Comparison of ENCODE assay signal across 8 cellular contexts in genomic region chr12:75944097-75944904, GRCh38.
DNase-seq lines count a peak whose midpoint lies in the region; ATAC-seq, FAIRE-seq and TF ChIP-seq lines count a peak whose summit lies in the region.

No MANE protein-coding gene starts in this region.

- no TSS peak for BruUV-seq in GM12878 (replicated peaks; lab: Mats Ljungman, UMichigan)

- H2AFZ ChIP-seq in GM12878 (ENCODE audit: control insufficient read depth, low read depth, low read length): peak overlapping the region; percentile 52

- CTCF ChIA-PET in GM12878 (lab: Yijun Ruan, JAX): interaction anchor here (0.6 to 2.0 kb wide), 6 partner anchors 9 to 87 kb away, joined by 3 to 5 read pairs (median 3); partner anchors contain the start of gene PHLDA1

- whole genome bisulfite sequencing in GM12878 (ENCODE audit: insufficient coverage, insufficient replicate concordance, low lambda C conversion rate, missing lambda C conversion rate): 0% methylated on average over 1 of the region's 1 CpG
- WGBS in liver: 51% methylated on average over 1 of the region's 1 CpG

- in situ Hi-C loops in GM12878 (cut with MboI): no loop called here

- peak overlapping the region; percentile 60 for H3K4me2 ChIP-seq in GM12878 (ENCODE audit: control insufficient read depth, insufficient read depth)

- H3K4me1 ChIP-seq in GM12878 (ENCODE audit: control insufficient read depth, insufficient read depth, low read length) (peaks cover 18% of the 10 kb centered on the region), liver (ENCODE audit: control insufficient read depth in 4 of 4, insufficient read depth in 4 of 4, low read length in 3 of 4) (peaks cover 0 to 11% (median 6%) of the 10 kb centered on the region in 4 donors)

- H4K20me1 ChIP-seq in GM12878 (ENCODE audit: control insufficient read depth, insufficient read depth): no peaks in the 10 kb centered on the region

- no peak overlapping the region for H3K4me3 ChIP-seq in AG09309 (ENCODE audit: control insufficient read depth, low read depth, low read length)
- no peak overlapping the region for H3K4me3 ChIP-seq in GM12878
- H3K4me3 ChIP-seq in liver (ENCODE audit: low read depth in 1 of 3, low read length in 3 of 3): no peak overlapping the region

- peak; percentile 77 for FAIRE-seq in GM12878 (lab: Jason Lieb, UNC)

- TF ChIP-seq POLR2A in GM12878 (IDR thresholded peaks at IDR 0.05; ENCODE audit: low read depth, low read length): no peak

- H3K9me3 ChIP-seq in GM12878 (replicated peaks; ENCODE audit: control insufficient read depth, insufficient read depth, low read length) (no peaks in the 10 kb centered on the region; the same call in 2 of the 3 replicates), liver (ENCODE audit: control insufficient read depth in 4 of 4, low read length in 3 of 4) (no peaks in the 10 kb centered on the region)

- no peak overlapping the region for H3K9ac ChIP-seq in GM12878 (ENCODE audit: control insufficient read depth, insufficient read depth, low read length)
- H3K9ac ChIP-seq in liver (ENCODE audit: low read depth in 1 of 2, low read length in 2 of 2): peak overlapping the region in 1 of 2 donors; percentile 2

- TF ChIP-seq RAD21 in GM12878 (IDR thresholded peaks at IDR 0.05; ENCODE audit: insufficient read depth, low read depth, low read length): no peak
- TF ChIP-seq RAD21 in liver (IDR thresholded peaks at IDR 0.05): peak; percentile 58 to 67

- peak; percentile 76 for DNase-seq in AG09309 (ENCODE audit: low read depth)
- DNase-seq in NOMO-1 (lab: John Stamatoyannopoulos, UW; ENCODE audit: unreplicated experiment in 2 of 2): peak; percentile 69 to 89
- DNase-seq in GM12878 (ENCODE audit: low read depth, low spot score): peak; percentile 54
- no peak for DNase-seq in NCI-H1436 treated with DMSO at 0.1 percent for 48 hours (lab: John Stamatoyannopoulos, UW)
- no peak for DNase-seq in posterior cingulate gyrus

- TF ChIP-seq CTCF in AG09309 (IDR thresholded peaks at IDR 0.05; ENCODE audit: control insufficient read depth, insufficient read depth, low read depth, low read length, missing control alignments) (no peak), GM12878 (IDR thresholded peaks at IDR 0.05 in 2 of 3, conservative IDR thresholded peaks at IDR 0.05 in 1 of 3; ENCODE audit: control insufficient read depth in 2 of 3, extremely low read depth in 1 of 3, insufficient read depth in 1 of 3, low read depth in 3 of 3, low read length in 3 of 3) (no peak), liver (IDR thresholded peaks at IDR 0.05; ENCODE audit: low read depth, low read length, missing input control) (no peak)

- TF ChIP-seq EP300 in GM12878 (IDR thresholded peaks at IDR 0.05; ENCODE audit: borderline replicate concordance in 1 of 2, control insufficient read depth in 1 of 2, low read depth in 2 of 2, low read length in 2 of 2): 0 out of 4 replicates have a peak, but pooled peaks of 1 of the 2 experiments have one; percentile 24

- intact Hi-C loops in GM12878 (cut with micrococcal nuclease; ENCODE audit: unreplicated experiment) (loop anchor here (1.0 to 2.0 kb wide), 3 partner anchors 10 to 86 kb away; partner anchors contain the start of gene PHLDA1), posterior cingulate gyrus (cut with DNase I) (no loop called here)

- RAD21 ChIA-PET in GM12878 (lab: Charles Lee; ENCODE audit: unreplicated experiment): interaction anchor here (0.8 to 1.9 kb wide), 8 partner anchors 11 to 302 kb away, joined by 3 to 6 read pairs (median 6); partner anchors contain the start of gene PHLDA1

- SMC1A ChIA-PET in GM12878 (lab: Charles Lee; ENCODE audit: uncharacterized antibody, unreplicated experiment): interaction anchor here (0.6 to 6.1 kb wide), 13 partner anchors 10 to 384 kb away, joined by 3 to 44 read pairs (median 4); no protein-coding TSS in a partner anchor

- H3K27me3 ChIP-seq in GM12878 (replicated peaks in 1 of 2; ENCODE audit: control insufficient read depth in 2 of 2, insufficient read depth in 2 of 2, low read length in 1 of 2) (no peaks in the 10 kb centered on the region), liver (ENCODE audit: control insufficient read depth in 4 of 4, insufficient read depth in 4 of 4, low read length in 3 of 4) (no peaks in the 10 kb centered on the region)

- H3K27ac ChIP-seq in GM12878 (ENCODE audit: control insufficient read depth, insufficient read depth): peak overlapping the region; percentile 37
- peak overlapping the region; percentile 70 to 79 for H3K27ac ChIP-seq in liver (ENCODE audit: low read depth in 1 of 2, low read length in 2 of 2)

- no peaks in the 10 kb centered on the region for H3K79me2 ChIP-seq in GM12878 (ENCODE audit: control insufficient read depth, insufficient read depth, low read length)

- H3K36me3 ChIP-seq in GM12878 (ENCODE audit: control insufficient read depth in 2 of 2, insufficient read depth in 2 of 2, low read length in 1 of 2): no peaks in the 10 kb centered on the region
- no peaks in the 10 kb centered on the region for H3K36me3 ChIP-seq in liver (ENCODE audit: control insufficient read depth in 4 of 4, insufficient read depth in 3 of 4, low read depth in 1 of 4, low read length in 3 of 4)

- peak; percentile 82 for ATAC-seq in GM18520 (IDR thresholded peaks at IDR 0.05; ENCODE audit: unreplicated experiment)
- peak; percentile 96 for ATAC-seq in HG02973 (IDR thresholded peaks at IDR 0.05; ENCODE audit: unreplicated experiment)
- peak; percentile 92 for ATAC-seq in GM12878

- POLR2A ChIA-PET in GM12878 (lab: Charles Lee): interaction anchor here (0.6 to 2.0 kb wide), 10 partner anchors 9 to 417 kb away, joined by 3 to 9 read pairs (median 3); no protein-coding TSS in a partner anchor

TF ChIP-seq in GM12878, 131 proteins besides CTCF, POLR2A, EP300 and RAD21 (continues in another document):
- TF ChIP-seq CREM (IDR thresholded peaks at IDR 0.05; ENCODE audit: low read depth) (0 out of 2 replicates have a peak, but pooled peaks have one; percentile 31), ZZZ3 (IDR thresholded peaks at IDR 0.05; ENCODE audit: control insufficient read depth, insufficient read length, low read depth) (no peak), CREB1 (IDR thresholded peaks at IDR 0.05; ENCODE audit: low read depth) (peak; percentile 20; the same call in 1 of the 2 replicates), CBFB (IDR thresholded peaks at IDR 0.05; ENCODE audit: low read depth) (no peak), ZNF217 (IDR thresholded peaks at IDR 0.05) (0 out of 2 replicates have a peak, but pooled peaks have one; percentile 32), FOS (IDR thresholded peaks at IDR 0.05; ENCODE audit: borderline replicate concordance, extremely low read depth, insufficient read length) (no peak), RFX5 (IDR thresholded peaks at IDR 0.05; ENCODE audit: low read depth, low read length) (no peak), BRCA1 (IDR thresholded peaks at IDR 0.05; ENCODE audit: low read depth, low read length) (no peak), CBX5 (IDR thresholded peaks at IDR 0.05; ENCODE audit: low read depth) (0 out of 2 replicates have a peak, but pooled peaks have one; percentile 23), NFIC (IDR thresholded peaks at IDR 0.05; ENCODE audit: low read depth, low read length) (peak; percentile 72; the same call in 1 of the 2 replicates), FOXM1 (IDR thresholded peaks at IDR 0.05; ENCODE audit: low read depth, low read length) (0 out of 2 replicates have a peak, but pooled peaks have one; percentile 16)

TF ChIP-seq in liver, 16 proteins besides CTCF, POLR2A, EP300 and RAD21 (continues in another document):
- peak; percentile 59 for TF ChIP-seq REST (IDR thresholded peaks at IDR 0.05)
- peak; percentile 65 for TF ChIP-seq YY1 (IDR thresholded peaks at IDR 0.05)
- TF ChIP-seq FOXA1 (IDR thresholded peaks at IDR 0.05): peak; percentile 96
- peak; percentile 82 for TF ChIP-seq HNF4G (IDR thresholded peaks at IDR 0.05)
- peak; percentile 65 for TF ChIP-seq MAX (IDR thresholded peaks at IDR 0.05)
- peak; percentile 95 for TF ChIP-seq ATF3 (IDR thresholded peaks at IDR 0.05)
- peak; percentile 88 to 91 for TF ChIP-seq RXRA (IDR thresholded peaks at IDR 0.05)
- no peak for TF ChIP-seq NR2F2 (IDR thresholded peaks at IDR 0.05)
- TF ChIP-seq GABPA (IDR thresholded peaks at IDR 0.05 in 1 of 2, conservative IDR thresholded peaks at IDR 0.05 in 1 of 2): peak; percentile 38 to 56
- peak; percentile 99 to 100 for TF ChIP-seq JUND (IDR thresholded peaks at IDR 0.05)
- TF ChIP-seq FOXA2 (IDR thresholded peaks at IDR 0.05): peak; percentile 98
- TF ChIP-seq SP1 (IDR thresholded peaks at IDR 0.05): peak; percentile 99
- peak; percentile 51 to 53 for TF ChIP-seq EGR1 (IDR thresholded peaks at IDR 0.05; ENCODE audit: low read depth in 2 of 2)
- TF ChIP-seq HNF4A (conservative IDR thresholded peaks at IDR 0.05): peak; percentile 95 to 97

Comparison
In these comparisons a context has a peak if more than half of its experiments do, and no peak if none do; other contexts are left out.
1. DNase-seq: peak in AG09309 (single experiment), NOMO-1 (2 of 2) and GM12878 (single experiment); none in NCI-H1436 treated with DMSO at 0.1 percent for 48 hours (single experiment) and posterior cingulate gyrus (0 of 10).
2. Peak in every context shown above with its lines, with median percentiles within 50 percentile points of each other: ATAC-seq.